Comparison of ENCODE assay signal across 9 cellular contexts in genomic region chr10:58967551-58968418, GRCh38.
DNase-seq lines count a peak whose midpoint lies in the region; ATAC-seq and TF ChIP-seq lines count a peak whose summit lies in the region.
"Had no signal": no experiment of that assay in that cellular context is flagged by ENCODE, and none has a peak within 500 bp of the region (broad histone marks: within the 10 kb centered on the region; RNA-seq: fewer than 3 reads in every experiment).

No MANE protein-coding gene starts in this region.

- H3K4me1 ChIP-seq in PC-9 (replicated peaks; ENCODE audit: insufficient read depth) (0 out of 2 replicates have a peak, but pooled peaks cover 8% of the 10 kb centered on the region), iPS-18a (ENCODE audit: control insufficient read depth, low read depth, low read length) (peaks cover 30% of the 10 kb centered on the region)

- DNase-seq in Right ventricle myocardium superior (peak; percentile 40), cardiac septum (ENCODE audit: low spot score) (no peak), PC-9 (peak; percentile 58 to 75), brain microvascular endothelial cell (no peak), foreskin melanocyte (no peak)
- DNase-seq in naive thymus-derived CD8-positive, alpha-beta T cell, result no peak
- DNase-seq in activated T-helper 2 cell treated with anti-CD3 and anti-CD28 coated beads, Interferon-gamma antibody, Interleukin-2, Interleukin-4, amounts not matched to agents 10 μg/mL and 5 μg/mL and 100 μg/mL, durations not matched to agents 14 hours and 24 hours and 36 hours (ENCODE audit: low spot score), result no peak
- DNase-seq: NCI-H345 had no signal

- no peak overlapping the region for H2AFZ ChIP-seq in PC-9

- no TSS peak for BruUV-seq in PC-9 (replicated peaks; lab: Mats Ljungman, UMichigan)

- H3K4me3 ChIP-seq in PC-9 (no peak overlapping the region), iPS-18a (ENCODE audit: low read length) (peak overlapping the region; percentile 42), brain microvascular endothelial cell (ENCODE audit: low read depth, low read length) (no peak overlapping the region)

- H3K27ac ChIP-seq in PC-9 (no peak overlapping the region), iPS-18a (ENCODE audit: low read length) (no peak overlapping the region), brain microvascular endothelial cell (no peak overlapping the region)

- H3F3A ChIP-seq in PC-9 (ENCODE audit: insufficient read depth, low read depth), result no peaks in the 10 kb centered on the region

- H3K27me3 ChIP-seq in PC-9 (ENCODE audit: insufficient read depth, low read depth) (no peaks in the 10 kb centered on the region), iPS-18a (ENCODE audit: control insufficient read depth, insufficient read depth, low read length) (peaks cover 63% of the 10 kb centered on the region), brain microvascular endothelial cell (replicated peaks) (no peaks in the 10 kb centered on the region)

- H3K36me3 ChIP-seq in PC-9 (ENCODE audit: low read depth), result no peaks in the 10 kb centered on the region
- no peaks in the 10 kb centered on the region for H3K36me3 ChIP-seq in iPS-18a (ENCODE audit: control insufficient read depth, low read depth, low read length)
- no peaks in the 10 kb centered on the region for H3K36me3 ChIP-seq in brain microvascular endothelial cell (replicated peaks)

- TF ChIP-seq CTCF in PC-9 (conservative IDR thresholded peaks at IDR 0.05), result no peak
- TF ChIP-seq CTCF in brain microvascular endothelial cell (IDR thresholded peaks at IDR 0.05; ENCODE audit: low read depth, low read length, missing control alignments), result no peak

- H3K27ac Mint-ChIP-seq in naive thymus-derived CD8-positive, alpha-beta T cell, result no peak overlapping the region
- H3K27ac Mint-ChIP-seq in activated T-helper 2 cell treated with anti-CD3 and anti-CD28 coated beads, Interferon-gamma antibody, Interleukin-2, Interleukin-4, amounts not matched to agents 10 μg/mL and 5 μg/mL and 100 μg/mL, durations not matched to agents 14 hours and 24 hours and 36 hours, result no peak overlapping the region

- no peaks in the 10 kb centered on the region for H3K36me3 Mint-ChIP-seq in naive thymus-derived CD8-positive, alpha-beta T cell
- no peaks in the 10 kb centered on the region for H3K36me3 Mint-ChIP-seq in activated T-helper 2 cell treated with anti-CD3 and anti-CD28 coated beads, Interferon-gamma antibody, Interleukin-2, Interleukin-4, amounts not matched to agents 10 μg/mL and 5 μg/mL and 100 μg/mL, durations not matched to agents 14 hours and 24 hours and 36 hours (ENCODE audit: low read depth)

- H3K27me3 Mint-ChIP-seq in naive thymus-derived CD8-positive, alpha-beta T cell, result peaks cover 5 to 48% (median 11%) of the 10 kb centered on the region in 5 donors
- H3K27me3 Mint-ChIP-seq in activated T-helper 2 cell treated with anti-CD3 and anti-CD28 coated beads, Interferon-gamma antibody, Interleukin-2, Interleukin-4, amounts not matched to agents 10 μg/mL and 5 μg/mL and 100 μg/mL, durations not matched to agents 14 hours and 24 hours and 36 hours (ENCODE audit: low read depth), result no peaks in the 10 kb centered on the region

- H3K4me2 ChIP-seq in PC-9, result no peak overlapping the region

- POLR2A ChIA-PET in PC-9 (lab: Charles Lee; ENCODE audit: unreplicated experiment), result no interaction called here
- POLR2A ChIA-PET in naive thymus-derived CD8-positive, alpha-beta T cell (lab: Charles Lee), result no interaction called here

- peaks cover 0 to 4% (median 0%) of the 10 kb centered on the region in 4 donors for H3K4me1 Mint-ChIP-seq in naive thymus-derived CD8-positive, alpha-beta T cell
- H3K4me1 Mint-ChIP-seq in activated T-helper 2 cell treated with anti-CD3 and anti-CD28 coated beads, Interferon-gamma antibody, Interleukin-2, Interleukin-4, amounts not matched to agents 10 μg/mL and 5 μg/mL and 100 μg/mL, durations not matched to agents 14 hours and 24 hours and 36 hours (ENCODE audit: low read depth), result no peaks in the 10 kb centered on the region

- H3K79me2 ChIP-seq in PC-9 (ENCODE audit: low read depth), result no peaks in the 10 kb centered on the region

- CTCF ChIA-PET in PC-9 (lab: Charles Lee), result no interaction called here

- no peak overlapping the region for H3K9ac ChIP-seq in iPS-18a (ENCODE audit: low read length)

- H3K4me3 Mint-ChIP-seq in naive thymus-derived CD8-positive, alpha-beta T cell, result no peak overlapping the region
- no peak overlapping the region for H3K4me3 Mint-ChIP-seq in activated T-helper 2 cell treated with anti-CD3 and anti-CD28 coated beads, Interferon-gamma antibody, Interleukin-2, Interleukin-4, amounts not matched to agents 10 μg/mL and 5 μg/mL and 100 μg/mL, durations not matched to agents 14 hours and 24 hours and 36 hours (ENCODE audit: low read depth)

- no peaks in the 10 kb centered on the region for H3K9me3 Mint-ChIP-seq in naive thymus-derived CD8-positive, alpha-beta T cell
- H3K9me3 Mint-ChIP-seq in activated T-helper 2 cell treated with anti-CD3 and anti-CD28 coated beads, Interferon-gamma antibody, Interleukin-2, Interleukin-4, amounts not matched to agents 10 μg/mL and 5 μg/mL and 100 μg/mL, durations not matched to agents 14 hours and 24 hours and 36 hours, result no peaks in the 10 kb centered on the region

- H4K20me1 ChIP-seq in PC-9 (ENCODE audit: insufficient read depth), result no peaks in the 10 kb centered on the region

- peak; percentile 83 for ATAC-seq in Right ventricle myocardium superior (ENCODE audit: poor library complexity)
- ATAC-seq in naive thymus-derived CD8-positive, alpha-beta T cell, result no peak

- H3K9me2 ChIP-seq in PC-9 (ENCODE audit: insufficient read depth), result no peaks in the 10 kb centered on the region; the same call in 1 of the 2 replicates

- H3K9me3 ChIP-seq in PC-9 (ENCODE audit: insufficient read depth, low read depth) (no peaks in the 10 kb centered on the region), iPS-18a (ENCODE audit: control insufficient read depth, low read depth, low read length) (no peaks in the 10 kb centered on the region)

- in situ Hi-C loops in brain microvascular endothelial cell (cut with HindIII; ENCODE audit: low pct_ligation_motif_present, low sequenced_read_pairs), result loop anchor here (25.0 kb wide), 1 partner anchor 220 kb away; the partner anchor contains the start of gene PHYHIPL

- intact Hi-C loops in Right ventricle myocardium superior (cut with DNase I), result no loop called here
- intact Hi-C loops in cardiac septum (cut with DNase I), result no loop called here
- intact Hi-C loops in PC-9 (cut with micrococcal nuclease; ENCODE audit: unreplicated experiment), result no loop called here
- intact Hi-C loops in activated T-helper 2 cell treated with anti-CD3 and anti-CD28 coated beads, Interferon-gamma antibody, Interleukin-2, Interleukin-4, amounts not matched to agents 10 μg/mL and 5 μg/mL and 100 μg/mL, durations not matched to agents 14 hours and 24 hours and 36 hours (cut with micrococcal nuclease), result no loop called here

Comparison
In these comparisons a context has a peak if more than half of its experiments do, and no peak if none do; other contexts are left out.
1. DNase-seq: peak in Right ventricle myocardium superior (single experiment) and PC-9 (2 of 2); none in cardiac septum (single experiment), naive thymus-derived CD8-positive, alpha-beta T cell (0 of 10), brain microvascular endothelial cell (single experiment), foreskin melanocyte (single experiment) and activated T-helper 2 cell treated with anti-CD3 and anti-CD28 coated beads, Interferon-gamma antibody, Interleukin-2, Interleukin-4, amounts not matched to agents 10 μg/mL and 5 μg/mL and 100 μg/mL, durations not matched to agents 14 hours and 24 hours and 36 hours (single experiment).